In genomic region chr1:162013289-162013688, GRCh38 we compare ENCODE assay signal across 29 cellular contexts.
"Had no signal": no experiment of that assay in that cellular context is flagged by ENCODE, and none has a peak within 500 bp of the region (broad histone marks: within the 10 kb centered on the region; RNA-seq: fewer than 3 reads in every experiment).

No MANE protein-coding gene starts in this region.

- H3K79me2 ChIP-seq: hepatocyte had no signal

- ATAC-seq: effector memory CD8-positive, alpha-beta T cell; esophagus mucosa; foreskin keratinocyte; gastrocnemius medialis; gastroesophageal sphincter; heart left ventricle; heart right ventricle had no signal

- H3K36me3 ChIP-seq: colonic mucosa, esophagus squamous epithelium, gastrocnemius medialis, gastroesophageal sphincter had no signal

- H3K4me1 ChIP-seq: colonic mucosa, foreskin keratinocyte, gastroesophageal sphincter had no signal

- H3K4me2 ChIP-seq: hepatocyte had no signal

- H2AFZ ChIP-seq: hepatocyte had no signal

- H3K9me3 Mint-ChIP-seq: dendritic cell treated with granulocyte-macrophage colony-stimulating factor and Interleukin-4, amounts not matched to agents 40 ng/mL and 50 ng/mL, for 4 days had no signal

- DNase-seq: colonic mucosa; cortex of kidney; dermis blood vessel endothelial cell; dorsolateral prefrontal cortex; effector CD4-positive, alpha-beta T cell; effector CD8-positive, alpha-beta T cell; effector memory CD4-positive, alpha-beta T cell; effector memory CD8-positive, alpha-beta T cell; endodermal cell; erythroblast; esophagus squamous epithelium; foreskin fibroblast; foreskin keratinocyte; foreskin melanocyte; gastrocnemius medialis; head of caudate nucleus; heart left ventricle; heart right ventricle; hippocampal formation had no signal

- H3K4me3 Mint-ChIP-seq: dendritic cell treated with granulocyte-macrophage colony-stimulating factor and Interleukin-4, amounts not matched to agents 40 ng/mL and 50 ng/mL, for 4 days; effector memory CD8-positive, alpha-beta T cell; endodermal cell had no signal

- FAIRE-seq: endometrium, endothelial cell of umbilical vein, frontal cortex had no signal

- H3K27ac ChIP-seq: colonic mucosa, coronary artery, dorsolateral prefrontal cortex, epithelial cell of prostate, esophagus muscularis mucosa, esophagus squamous epithelium, foreskin keratinocyte, gastrocnemius medialis, gastroesophageal sphincter, heart right ventricle, hepatocyte had no signal

- H3K27me3 ChIP-seq: colonic mucosa, dorsolateral prefrontal cortex, esophagus muscularis mucosa, heart left ventricle, heart right ventricle, hepatocyte had no signal

- H3K4me3 ChIP-seq: colonic mucosa, coronary artery, dorsolateral prefrontal cortex, esophagus muscularis mucosa, esophagus squamous epithelium, gastrocnemius medialis, gastroesophageal sphincter, heart left ventricle, heart right ventricle, hepatocyte had no signal

- H3K9me3 ChIP-seq: colonic mucosa, esophagus muscularis mucosa, esophagus squamous epithelium had no signal

- H3K27ac Mint-ChIP-seq: dendritic cell treated with granulocyte-macrophage colony-stimulating factor and Interleukin-4, amounts not matched to agents 40 ng/mL and 50 ng/mL, for 4 days; effector memory CD8-positive, alpha-beta T cell; endodermal cell had no signal
